Comparison of ENCODE assay signal across 15 cellular contexts in the genomic region with DNA sequence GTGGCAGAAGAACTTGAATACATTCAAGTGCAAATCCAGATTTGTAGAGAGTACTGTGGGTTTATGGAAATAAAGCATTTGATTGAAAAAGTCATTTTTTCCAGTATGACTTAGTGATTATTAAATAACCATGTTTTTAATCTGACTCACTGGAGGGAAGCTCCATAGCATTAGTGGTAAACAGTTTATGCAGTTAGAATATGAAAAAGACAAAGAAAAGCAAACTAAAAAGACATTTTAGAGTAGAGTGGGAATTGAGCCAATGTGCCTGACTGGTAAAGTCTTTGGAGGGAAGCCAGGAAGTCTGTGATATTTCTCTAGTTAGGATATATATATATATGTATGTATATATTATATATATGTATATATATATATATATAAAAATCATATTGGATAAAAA. TPM values are rescaled to one million over a fixed set of nuclear protein-coding genes. Genes with fewer than 3 reads are reported as not detected.
A peak's percentile ranks its signal among the peaks of the same experiment; 100 is the strongest.
DNase-seq lines count a peak whose midpoint lies in the region; ATAC-seq and TF ChIP-seq lines count a peak whose summit lies in the region.
"Had no signal": no experiment of that assay in that cellular context is flagged by ENCODE, and none has a peak within 500 bp of the region (broad histone marks: within the 10 kb centered on the region; RNA-seq: fewer than 3 reads in every experiment).

No MANE protein-coding gene starts in this region.

- TF ChIP-seq POLR2A in gastrocnemius medialis (IDR thresholded peaks at IDR 0.05) = no peak

- ATAC-seq in gastrocnemius medialis = no peak
- ATAC-seq: activated CD8-positive, alpha-beta memory T cell treated with anti-CD3 and anti-CD28 coated beads, Interleukin-2, amount 10 ng/mL, durations not matched to agents 7 days and 5 days had no signal

- DNase-seq in HFFc6 (peak; percentile 20), adipocyte (ENCODE audit: low read depth) (peak; percentile 83), fibroblast of mammary gland (ENCODE audit: low read depth) (peak; percentile 63), gastrocnemius medialis (no peak), DMS153 (lab: John Stamatoyannopoulos, UW) (no peak), G401 (ENCODE audit: low spot score) (no peak), germinal center (ENCODE audit: low spot score) (no peak), substantia nigra (lab: John Stamatoyannopoulos, UW) (no peak)
- DNase-seq: activated CD8-positive, alpha-beta memory T cell treated with anti-CD3 and anti-CD28 coated beads, Interleukin-2, amount 10 ng/mL, durations not matched to agents 7 days and 5 days; anterior cingulate cortex; NCI-H187; PC-9 had no signal

- H3K36me3 Mint-ChIP-seq in HFFc6 (ENCODE audit: low read depth) = peaks cover 11% of the 10 kb centered on the region
- H3K36me3 Mint-ChIP-seq: activated CD8-positive, alpha-beta memory T cell treated with anti-CD3 and anti-CD28 coated beads, Interleukin-2, amount 10 ng/mL, durations not matched to agents 7 days and 5 days; memory B cell had no signal

- H3K36me3 ChIP-seq in adipocyte (ENCODE audit: control insufficient read depth, insufficient read depth, low read length, severe bottlenecking) (no peaks in the 10 kb centered on the region), gastrocnemius medialis (no peaks in the 10 kb centered on the region)
- H3K36me3 ChIP-seq: vagina had no signal

- H3K4me3 ChIP-seq in adipocyte (ENCODE audit: low read length) = peak overlapping the region; percentile 69
- H3K4me3 ChIP-seq in fibroblast of mammary gland (ENCODE audit: control insufficient read depth, low read depth, low read length) = peak overlapping the region; percentile 38
- peak overlapping the region in 3 of 4 donors; percentile 44 to 58 (median 49) for H3K4me3 ChIP-seq in gastrocnemius medialis
- H3K4me3 ChIP-seq: PC-9 had no signal

- no peaks in the 10 kb centered on the region for H3K9me3 ChIP-seq in adipocyte (ENCODE audit: control insufficient read depth, low read length)
- H3K9me3 ChIP-seq in gastrocnemius medialis = no peaks in the 10 kb centered on the region
- H3K9me3 ChIP-seq: vagina had no signal

- H3K27ac Mint-ChIP-seq in HFFc6 = peak overlapping the region; percentile 94
- H3K27ac Mint-ChIP-seq: activated CD8-positive, alpha-beta memory T cell treated with anti-CD3 and anti-CD28 coated beads, Interleukin-2, amount 10 ng/mL, durations not matched to agents 7 days and 5 days; memory B cell had no signal

- in situ Hi-C loops in gastrocnemius medialis (cut with MboI; ENCODE audit: low sequenced_read_pairs in 4 of 4) (no loop called here), G401 (cut with HindIII; ENCODE audit: low sequenced_read_pairs) (no loop called here)

- no peak for TF ChIP-seq CTCF in HFFc6 (IDR thresholded peaks at IDR 0.05)
- no peak for TF ChIP-seq CTCF in fibroblast of mammary gland (conservative IDR thresholded peaks at IDR 0.05; ENCODE audit: control insufficient read depth, insufficient read depth, low read depth, low read length)
- TF ChIP-seq CTCF in gastrocnemius medialis (IDR thresholded peaks at IDR 0.05 in 4 of 5, conservative IDR thresholded peaks at IDR 0.05 in 1 of 5) = no peak

- H3K4me1 ChIP-seq in adipocyte (ENCODE audit: control insufficient read depth, insufficient read depth, low read length) = peaks cover 16% of the 10 kb centered on the region
- H3K4me1 ChIP-seq in gastrocnemius medialis = peaks cover 6 to 8% of the 10 kb centered on the region in 2 donors
- H3K4me1 ChIP-seq: vagina had no signal

- peak overlapping the region; percentile 60 for H3K9ac ChIP-seq in adipocyte (ENCODE audit: low read length)

- peak overlapping the region; percentile 89 for H3K4me3 Mint-ChIP-seq in HFFc6
- H3K4me3 Mint-ChIP-seq: activated CD8-positive, alpha-beta memory T cell treated with anti-CD3 and anti-CD28 coated beads, Interleukin-2, amount 10 ng/mL, durations not matched to agents 7 days and 5 days; memory B cell had no signal

- H3K4me1 Mint-ChIP-seq in HFFc6 (ENCODE audit: low read depth) = peaks cover 36% of the 10 kb centered on the region
- H3K4me1 Mint-ChIP-seq: activated CD8-positive, alpha-beta memory T cell treated with anti-CD3 and anti-CD28 coated beads, Interleukin-2, amount 10 ng/mL, durations not matched to agents 7 days and 5 days; memory B cell had no signal

- peak overlapping the region in 1 of 4 donors; percentile 26 for H3K27ac ChIP-seq in gastrocnemius medialis
- no peak overlapping the region for H3K27ac ChIP-seq in substantia nigra (ENCODE audit: low read depth, low read length, poor library complexity, severe bottlenecking)
- H3K27ac ChIP-seq: PC-9 had no signal

- intact Hi-C loops in gastrocnemius medialis (cut with DNase I; ENCODE audit: low total_unique reads) = no loop called here

- H3K9me3 Mint-ChIP-seq in HFFc6 = no peaks in the 10 kb centered on the region

- H3K27me3 ChIP-seq in adipocyte (replicated peaks; ENCODE audit: control insufficient read depth, insufficient read depth, low read length) (no peaks in the 10 kb centered on the region), gastrocnemius medialis (no peaks in the 10 kb centered on the region)
- H3K27me3 ChIP-seq: foreskin keratinocyte, vagina had no signal

- no peaks in the 10 kb centered on the region; the same call in 1 of the 2 replicates for H3K27me3 Mint-ChIP-seq in HFFc6 (ENCODE audit: insufficient read depth)
- H3K27me3 Mint-ChIP-seq: activated CD8-positive, alpha-beta memory T cell treated with anti-CD3 and anti-CD28 coated beads, Interleukin-2, amount 10 ng/mL, durations not matched to agents 7 days and 5 days; memory B cell had no signal

RNA-seq across cellular contexts. Expression of gene FAT4, which starts 53.4 kb away (rescaled TPM):
- 10 to 100 TPM; 11.1 to 18.4 (median 12.8) TPM for total RNA-seq in HFFc6 (2021; fragmentation: NEBNext Ultra II Directional; extraction: Animal tissue kit (Norgen Biotek cat#: 25700))
- total RNA-seq in gastrocnemius medialis = 1 to 10 TPM; 3.4 to 5.3 (median 3.9) TPM
- total RNA-seq in G401 (2014; rRNA removed; shearing (Covaris generic)) = not detected in 2 replicates
- total RNA-seq: activated CD8-positive, alpha-beta memory T cell treated with anti-CD3 and anti-CD28 coated beads, Interleukin-2, amount 10 ng/mL, durations not matched to agents 7 days and 5 days had no signal

Comparison
In these comparisons a context has a peak if more than half of its experiments do, and no peak if none do; other contexts are left out.
1. DNase-seq: peak in HFFc6 (single experiment), adipocyte (single experiment) and fibroblast of mammary gland (single experiment); none in gastrocnemius medialis (0 of 2), DMS153 (single experiment), G401 (single experiment), germinal center (single experiment) and substantia nigra (0 of 49).
2. Peak in every context shown above with its lines, with median percentiles within 50 percentile points of each other: H3K4me3 ChIP-seq.